8 cellular contexts compared by ENCODE assay signal in the genomic region with DNA sequence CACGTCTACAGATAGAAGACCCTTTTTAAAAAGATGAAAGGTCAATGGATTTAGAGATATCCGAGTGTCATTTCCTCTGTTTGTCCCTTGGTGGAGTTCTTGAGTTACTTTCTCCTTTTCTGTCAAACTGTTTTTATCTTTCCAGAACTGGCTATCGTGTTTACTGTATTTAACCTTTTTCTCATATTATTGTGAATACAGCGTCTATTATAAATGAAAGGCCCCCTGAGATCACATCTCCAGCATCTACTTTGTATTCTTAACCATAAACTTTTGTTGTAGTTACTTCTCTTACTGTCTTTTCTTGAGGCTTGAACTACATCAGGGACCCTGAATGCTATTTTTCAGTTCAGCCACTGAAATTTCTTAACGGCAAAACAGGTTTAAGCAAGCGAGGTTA. TPM values are rescaled to one million over a fixed set of nuclear protein-coding genes. Genes with fewer than 3 reads are reported as not detected.
A peak's percentile ranks its signal among the peaks of the same experiment; 100 is the strongest.
DNase-seq lines count a peak whose midpoint lies in the region; ATAC-seq and TF ChIP-seq lines count a peak whose summit lies in the region.

No MANE protein-coding gene starts in this region.

- no peak overlapping the region for H3K27ac ChIP-seq in body of pancreas

- H3K27me3 ChIP-seq in body of pancreas, result peaks cover 0 to 30% of the 10 kb centered on the region in 2 donors

- no peaks in the 10 kb centered on the region for H3K36me3 ChIP-seq in body of pancreas (replicated peaks in 1 of 2; ENCODE audit: insufficient read depth in 1 of 2, low read depth in 2 of 2)

- ATAC-seq in body of pancreas, result no peak
- no peak for ATAC-seq in left colon

- DNase-seq in SIG-M5 treated with dmso at 0.1 percent for 504 hours (lab: John Stamatoyannopoulos, UW; ENCODE audit: unreplicated experiment), result peak; percentile 71
- no peak for DNase-seq in SIG-M5 (lab: John Stamatoyannopoulos, UW)
- DNase-seq in MV-4-11 (lab: John Stamatoyannopoulos, UW), result peak; percentile 36
- no peak for DNase-seq in body of pancreas
- peak; percentile 13 to 47 for DNase-seq in lung microvascular endothelial cell (ENCODE audit: low read depth in 2 of 2)
- DNase-seq in left colon, result no peak
- DNase-seq in activated CD4-positive, CD25-positive, alpha-beta regulatory T cell treated with anti-CD3 and anti-CD28 coated beads, Interleukin-2, amount 50 U/mL, for 72 hours, result no peak
- no peak for DNase-seq in cerebellar nuclear complex (lab: John Stamatoyannopoulos, UW)

- no peak overlapping the region for H3K4me3 ChIP-seq in body of pancreas

- H3K9me3 ChIP-seq in body of pancreas, result no peaks in the 10 kb centered on the region

- peaks cover 41% of the 10 kb centered on the region for H3K4me1 ChIP-seq in body of pancreas

- intact Hi-C loops in body of pancreas (cut with DNase I) (no loop called here), left colon (cut with DNase I, micrococcal nuclease) (no loop called here)

- 4 to 6% methylated on average over 6 of the region's 6 CpGs for WGBS in body of pancreas, 2 donors

- TF ChIP-seq POLR2A in body of pancreas (IDR thresholded peaks at IDR 0.05), result no peak

- TF ChIP-seq CTCF in body of pancreas (IDR thresholded peaks at IDR 0.05), result peak in 4 of 7 experiments; percentile 1 to 27 (median 22)

RNA-seq across cellular contexts. Expression of gene PCDH7, which starts 4.0 kb away (rescaled TPM):
- total RNA-seq in body of pancreas (1 to 10 TPM; 2.6 to 3.3 TPM), lung microvascular endothelial cell (0.20 and 0.22 TPM in 2 replicates), left colon (10 to 100 TPM in 1 of 2 donors, 1 to 10 TPM in 1; 2.6 to 15.6 TPM)

Comparison
In these comparisons a context has a peak if more than half of its experiments do, and no peak if none do; other contexts are left out.
1. DNase-seq: peak in SIG-M5 treated with dmso at 0.1 percent for 504 hours (single experiment), MV-4-11 (single experiment) and lung microvascular endothelial cell (2 of 2); none in SIG-M5 (single experiment), body of pancreas (0 of 4), left colon (0 of 2), activated CD4-positive, CD25-positive, alpha-beta regulatory T cell treated with anti-CD3 and anti-CD28 coated beads, Interleukin-2, amount 50 U/mL, for 72 hours (single experiment) and cerebellar nuclear complex (0 of 2).